8 cellular contexts compared by ENCODE assay signal in the genomic region with DNA sequence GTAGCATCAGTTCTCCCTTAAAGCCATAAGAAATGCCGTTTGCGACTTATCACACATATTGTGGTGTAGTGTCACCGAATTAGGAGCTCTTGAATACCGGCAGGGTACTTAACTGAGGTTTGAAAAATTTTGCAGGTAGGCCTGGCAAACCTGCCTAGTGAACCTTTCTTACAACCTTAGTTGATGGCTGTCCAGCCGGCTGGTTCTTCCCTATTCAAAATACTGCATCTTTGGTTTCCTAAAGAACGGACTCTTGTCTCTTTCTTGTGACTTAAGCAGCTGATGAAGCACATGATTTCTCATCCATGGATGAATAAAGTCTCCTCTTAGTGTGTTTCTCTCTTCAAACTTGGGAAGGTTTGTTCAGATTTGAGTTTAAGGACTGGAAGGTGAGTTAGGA. TPM values are rescaled to one million over a fixed set of nuclear protein-coding genes. Genes with fewer than 3 reads are reported as not detected.
DNase-seq lines count a peak whose midpoint lies in the region; ATAC-seq and TF ChIP-seq lines count a peak whose summit lies in the region.

No MANE protein-coding gene starts in this region.

- peaks cover 64% of the 10 kb centered on the region for H3K79me2 ChIP-seq in fibroblast of lung (ENCODE audit: control insufficient read depth, insufficient read depth, low read length)

- H3K27ac Mint-ChIP-seq in progenitor cell of endocrine pancreas: peak overlapping the region; percentile 93

- TF ChIP-seq CTCF in GM12864 (IDR thresholded peaks at IDR 0.05; ENCODE audit: low read depth, low read length, missing control alignments) (no peak), fibroblast of lung (conservative IDR thresholded peaks at IDR 0.05 in 1 of 2, IDR thresholded peaks at IDR 0.05 in 1 of 2; ENCODE audit: low read depth in 1 of 2, low read length in 2 of 2) (no peak), progenitor cell of endocrine pancreas (IDR thresholded peaks at IDR 0.05; ENCODE audit: unreplicated experiment) (no peak)

- peaks cover 9% of the 10 kb centered on the region for H3K4me1 ChIP-seq in fibroblast of lung (ENCODE audit: control insufficient read depth, extremely low read depth, insufficient read depth, low read length)

- H3K4me3 ChIP-seq in GM12864 (ENCODE audit: low read depth, low read length) (peak overlapping the region; percentile 77), SK-N-MC (peak overlapping the region; percentile 90), fibroblast of lung (replicated peaks in 1 of 4; ENCODE audit: control extremely low read depth in 1 of 4, insufficient read depth in 1 of 4, low read depth in 3 of 4, low read length in 4 of 4) (peak overlapping the region; percentile 82 to 98 (median 92))

- no peak overlapping the region for H2AFZ ChIP-seq in fibroblast of lung (ENCODE audit: low read length)

- no peaks in the 10 kb centered on the region for H3K27me3 Mint-ChIP-seq in progenitor cell of endocrine pancreas

- no peak for ATAC-seq in GM19351 (IDR thresholded peaks at IDR 0.05; ENCODE audit: unreplicated experiment)
- ATAC-seq in HG02678 (IDR thresholded peaks at IDR 0.05; ENCODE audit: unreplicated experiment): no peak
- ATAC-seq in GM19035 (IDR thresholded peaks at IDR 0.05; ENCODE audit: unreplicated experiment): no peak
- ATAC-seq in GM18870 (IDR thresholded peaks at IDR 0.05; ENCODE audit: unreplicated experiment): no peak

- H4K20me1 ChIP-seq in fibroblast of lung (ENCODE audit: control insufficient read depth, extremely low read depth, insufficient read depth, low read length): peaks cover 14% of the 10 kb centered on the region

- H3K36me3 Mint-ChIP-seq in progenitor cell of endocrine pancreas (ENCODE audit: insufficient read depth): no peaks in the 10 kb centered on the region

- H3K9me3 Mint-ChIP-seq in progenitor cell of endocrine pancreas (ENCODE audit: low read depth): no peaks in the 10 kb centered on the region

- H3K9me3 ChIP-seq in SK-N-MC (ENCODE audit: low read depth, low read length) (no peaks in the 10 kb centered on the region), fibroblast of lung (ENCODE audit: control insufficient read depth, insufficient read depth, low read depth, low read length) (no peaks in the 10 kb centered on the region)

- peaks cover 37% of the 10 kb centered on the region for H3K4me1 Mint-ChIP-seq in progenitor cell of endocrine pancreas (ENCODE audit: low read depth)

- peak overlapping the region; percentile 99 for H3K4me2 ChIP-seq in fibroblast of lung (ENCODE audit: extremely low read depth, insufficient read depth, low read length)

- no peaks in the 10 kb centered on the region for H3K27me3 ChIP-seq in fibroblast of lung (ENCODE audit: control insufficient read depth, insufficient read depth, low read length)

- no peak for DNase-seq in GM12864 (ENCODE audit: low read depth)
- no peak for DNase-seq in SK-N-MC (ENCODE audit: low read depth, low spot score)
- no peak for DNase-seq in fibroblast of lung (ENCODE audit: low read depth in 2 of 2)
- DNase-seq in progenitor cell of endocrine pancreas (ENCODE audit: low spot score, unreplicated experiment): no peak

- peak overlapping the region; percentile 85 for H3K4me3 Mint-ChIP-seq in progenitor cell of endocrine pancreas (ENCODE audit: low read depth)

- H3K36me3 ChIP-seq in SK-N-MC (ENCODE audit: insufficient read depth, low read length): peaks cover 26% of the 10 kb centered on the region
- H3K36me3 ChIP-seq in fibroblast of lung (ENCODE audit: control insufficient read depth, insufficient read depth, low read length): peaks cover 2% of the 10 kb centered on the region

- H3K27ac ChIP-seq in SK-N-MC (0 out of 2 replicates have a peak overlapping the region, but pooled peaks have one; percentile 6), fibroblast of lung (ENCODE audit: insufficient read depth, low read length) (peak overlapping the region; percentile 98)

- H3K9ac ChIP-seq in SK-N-MC (ENCODE audit: insufficient read length) (peak overlapping the region; percentile 98), fibroblast of lung (ENCODE audit: insufficient read depth, low read length) (peak overlapping the region; percentile 98)

RNA-seq across cellular contexts. Expression of a gene that starts 1.5 kb away (rescaled TPM):
- 29.5 and 54.2 TPM in 2 replicates for total RNA-seq in fibroblast of lung
- polyA plus RNA-seq in fibroblast of lung: 415 and 479 TPM in 2 replicates
- 252 and 269 TPM in 2 replicates for polyA plus RNA-seq in fibroblast of lung (2012)
- polyA minus RNA-seq in fibroblast of lung (ENCODE audit: low replicate concordance): 452 and 687 TPM in 2 replicates
- 130 and 141 TPM in 2 replicates for total RNA-seq in progenitor cell of endocrine pancreas
